ENCODE assay signal across 1 cellular context in genomic region chr6:24600903-24601302, GRCh38.
TF ChIP-seq lines count a peak whose summit lies in the region.

No MANE protein-coding gene starts in this region.

TF ChIP-seq in WTC11, 78 proteins besides CTCF, POLR2A, EP300 and RAD21 (continued from another document):
- TF ChIP-seq, protein P1, sequence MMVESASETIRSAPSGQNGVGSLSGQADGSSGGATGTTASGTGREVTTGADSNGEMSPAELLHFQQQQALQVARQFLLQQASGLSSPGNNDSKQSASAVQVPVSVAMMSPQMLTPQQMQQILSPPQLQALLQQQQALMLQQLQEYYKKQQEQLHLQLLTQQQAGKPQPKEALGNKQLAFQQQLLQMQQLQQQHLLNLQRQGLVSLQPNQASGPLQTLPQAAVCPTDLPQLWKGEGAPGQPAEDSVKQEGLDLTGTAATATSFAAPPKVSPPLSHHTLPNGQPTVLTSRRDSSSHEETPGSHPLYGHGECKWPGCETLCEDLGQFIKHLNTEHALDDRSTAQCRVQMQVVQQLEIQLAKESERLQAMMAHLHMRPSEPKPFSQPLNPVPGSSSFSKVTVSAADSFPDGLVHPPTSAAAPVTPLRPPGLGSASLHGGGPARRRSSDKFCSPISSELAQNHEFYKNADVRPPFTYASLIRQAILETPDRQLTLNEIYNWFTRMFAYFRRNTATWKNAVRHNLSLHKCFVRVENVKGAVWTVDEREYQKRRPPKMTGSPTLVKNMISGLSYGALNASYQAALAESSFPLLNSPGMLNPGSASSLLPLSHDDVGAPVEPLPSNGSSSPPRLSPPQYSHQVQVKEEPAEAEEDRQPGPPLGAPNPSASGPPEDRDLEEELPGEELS (CRISPR knock-in tag; IDR thresholded peaks at IDR 0.05): no peak
- TF ChIP-seq ZNF281 (CRISPR knock-in tag; IDR thresholded peaks at IDR 0.05) (no peak), FOXK1 (CRISPR knock-in tag; IDR thresholded peaks at IDR 0.05) (no peak), TEAD1 (CRISPR knock-in tag; IDR thresholded peaks at IDR 0.05) (no peak), ZNF671 (CRISPR knock-in tag; IDR thresholded peaks at IDR 0.05) (no peak), ZBTB21 (CRISPR knock-in tag; IDR thresholded peaks at IDR 0.05; ENCODE audit: borderline replicate concordance) (no peak), OVOL2 (CRISPR knock-in tag; IDR thresholded peaks at IDR 0.05; ENCODE audit: borderline replicate concordance) (no peak), ZNF532 (CRISPR knock-in tag; IDR thresholded peaks at IDR 0.05; ENCODE audit: borderline replicate concordance) (no peak), PRDM15 (CRISPR knock-in tag; IDR thresholded peaks at IDR 0.05) (no peak), NR2C2 (CRISPR knock-in tag; IDR thresholded peaks at IDR 0.05) (no peak), E2F1 (CRISPR knock-in tag; IDR thresholded peaks at IDR 0.05) (no peak), MXD4 (CRISPR knock-in tag; IDR thresholded peaks at IDR 0.05; ENCODE audit: borderline replicate concordance) (no peak), IRF2 (CRISPR knock-in tag; IDR thresholded peaks at IDR 0.05; ENCODE audit: borderline replicate concordance, low read depth) (no peak), HMGA2 (CRISPR knock-in tag; IDR thresholded peaks at IDR 0.05) (no peak), PRRX2 (CRISPR knock-in tag; IDR thresholded peaks at IDR 0.05) (no peak), ZNF121 (CRISPR knock-in tag; IDR thresholded peaks at IDR 0.05) (no peak)
- TF ChIP-seq, protein P2, sequence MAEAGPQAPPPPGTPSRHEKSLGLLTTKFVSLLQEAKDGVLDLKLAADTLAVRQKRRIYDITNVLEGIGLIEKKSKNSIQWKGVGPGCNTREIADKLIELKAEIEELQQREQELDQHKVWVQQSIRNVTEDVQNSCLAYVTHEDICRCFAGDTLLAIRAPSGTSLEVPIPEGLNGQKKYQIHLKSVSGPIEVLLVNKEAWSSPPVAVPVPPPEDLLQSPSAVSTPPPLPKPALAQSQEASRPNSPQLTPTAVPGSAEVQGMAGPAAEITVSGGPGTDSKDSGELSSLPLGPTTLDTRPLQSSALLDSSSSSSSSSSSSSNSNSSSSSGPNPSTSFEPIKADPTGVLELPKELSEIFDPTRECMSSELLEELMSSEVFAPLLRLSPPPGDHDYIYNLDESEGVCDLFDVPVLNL (CRISPR knock-in tag; IDR thresholded peaks at IDR 0.05; ENCODE audit: borderline replicate concordance, low read depth): no peak
